In the genomic region with DNA sequence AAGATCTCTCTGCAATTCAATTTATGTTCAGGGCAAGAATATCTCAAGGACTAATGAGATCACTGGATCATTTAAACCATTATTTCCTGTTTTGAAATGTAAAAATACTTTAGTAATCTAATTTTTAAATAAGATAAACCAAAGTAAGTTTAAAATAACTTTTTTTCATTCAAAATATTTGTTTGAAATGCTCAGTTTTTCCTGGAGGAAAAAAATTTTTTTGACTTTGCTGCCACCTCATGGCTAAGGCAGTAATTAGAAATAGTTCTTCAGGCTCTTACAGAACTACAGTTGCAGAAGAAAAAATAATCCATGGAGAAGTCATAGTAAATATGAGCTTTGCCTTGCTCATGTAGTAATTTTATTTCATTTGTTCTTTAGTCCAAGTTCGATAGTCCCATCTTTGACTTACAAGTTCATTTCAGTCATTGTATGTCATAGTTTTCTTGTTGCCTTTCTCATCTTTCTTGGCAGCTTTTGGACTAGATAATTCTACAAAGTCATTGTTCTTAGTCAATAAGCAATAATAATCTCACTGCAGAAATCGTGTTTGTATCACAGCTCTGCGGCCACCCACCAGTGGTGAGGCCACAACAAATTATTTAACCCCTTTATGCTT, we compare ENCODE assay signal across 8 cellular contexts.
DNase-seq lines count a peak whose midpoint lies in the region; ATAC-seq, FAIRE-seq and TF ChIP-seq lines count a peak whose summit lies in the region.

No MANE protein-coding gene starts in this region.

- H3K9me3 Mint-ChIP-seq in CD8-positive, alpha-beta memory T cell: no peaks in the 10 kb centered on the region

- H3K27me3 ChIP-seq in CD8-positive, alpha-beta memory T cell (ENCODE audit: insufficient read depth, low read length, poor library complexity, severe bottlenecking): no peaks in the 10 kb centered on the region
- peaks cover 3% of the 10 kb centered on the region for H3K27me3 ChIP-seq in fibroblast of lung (ENCODE audit: control insufficient read depth, insufficient read depth, low read length)

- ATAC-seq in HG03442 (IDR thresholded peaks at IDR 0.05; ENCODE audit: unreplicated experiment): no peak

- H3K4me1 ChIP-seq in CD8-positive, alpha-beta memory T cell (ENCODE audit: insufficient read depth, low read length): peaks cover 7% of the 10 kb centered on the region
- no peaks in the 10 kb centered on the region for H3K4me1 ChIP-seq in fibroblast of lung (ENCODE audit: control insufficient read depth, extremely low read depth, insufficient read depth, low read length)

- H3K4me3 Mint-ChIP-seq in CD8-positive, alpha-beta memory T cell: peak overlapping the region in 2 of 7 donors; percentile 27 to 47

- H3K27me3 Mint-ChIP-seq in CD8-positive, alpha-beta memory T cell: peaks cover 0 to 2% of the 10 kb centered on the region in 2 donors

- no peaks in the 10 kb centered on the region for H3K79me2 ChIP-seq in fibroblast of lung (ENCODE audit: control insufficient read depth, insufficient read depth, low read length)

- H3K9me3 ChIP-seq in CD8-positive, alpha-beta memory T cell (ENCODE audit: low read length): no peaks in the 10 kb centered on the region
- no peaks in the 10 kb centered on the region for H3K9me3 ChIP-seq in fibroblast of lung (ENCODE audit: control insufficient read depth, insufficient read depth, low read depth, low read length)

- H3K4me2 ChIP-seq in fibroblast of lung (ENCODE audit: extremely low read depth, insufficient read depth, low read length): no peak overlapping the region

- H3K36me3 Mint-ChIP-seq in CD8-positive, alpha-beta memory T cell: no peaks in the 10 kb centered on the region

- TF ChIP-seq CTCF in GM20000 (IDR thresholded peaks at IDR 0.05; ENCODE audit: extremely low read depth, missing control alignments): peak; percentile 8
- TF ChIP-seq CTCF in fibroblast of lung (conservative IDR thresholded peaks at IDR 0.05 in 1 of 2, IDR thresholded peaks at IDR 0.05 in 1 of 2; ENCODE audit: low read depth in 1 of 2, low read length in 2 of 2): peak; percentile 38 to 57

- no peak overlapping the region for H3K4me3 ChIP-seq in CD8-positive, alpha-beta memory T cell (ENCODE audit: low read length)
- H3K4me3 ChIP-seq in fibroblast of lung (replicated peaks in 1 of 4; ENCODE audit: control extremely low read depth in 1 of 4, insufficient read depth in 1 of 4, low read depth in 3 of 4, low read length in 4 of 4): no peak overlapping the region

- H3K36me3 ChIP-seq in CD8-positive, alpha-beta memory T cell (ENCODE audit: insufficient read depth, low read length): no peaks in the 10 kb centered on the region
- H3K36me3 ChIP-seq in fibroblast of lung (ENCODE audit: control insufficient read depth, insufficient read depth, low read length): no peaks in the 10 kb centered on the region

- no peak for DNase-seq in CD8-positive, alpha-beta memory T cell
- DNase-seq in GM20000 (ENCODE audit: low spot score) (no peak), RCC 7860 (ENCODE audit: low spot score) (peak; percentile 19), fibroblast of lung (ENCODE audit: low read depth in 2 of 2) (peak; percentile 15 to 54), smooth muscle cell of the brain vasculature (ENCODE audit: low read depth, low spot score) (peak; percentile 7), NCI-H2171 treated with DMSO at 0.1 percent for 48 hours (lab: John Stamatoyannopoulos, UW) (no peak)
- DNase-seq in activated naive CD4-positive, alpha-beta T cell treated with Interleukin-2 at 50 U/mL for 16 hours: no peak

- no peak overlapping the region for H2AFZ ChIP-seq in fibroblast of lung (ENCODE audit: low read length)

- H4K20me1 ChIP-seq in fibroblast of lung (ENCODE audit: control insufficient read depth, extremely low read depth, insufficient read depth, low read length): no peaks in the 10 kb centered on the region

- FAIRE-seq in RCC 7860 (lab: Jason Lieb, UNC): peak; percentile 87

- peaks cover 0 to 24% (median 24%) of the 10 kb centered on the region in 3 donors for H3K4me1 Mint-ChIP-seq in CD8-positive, alpha-beta memory T cell

- H3K9ac ChIP-seq in fibroblast of lung (ENCODE audit: insufficient read depth, low read length): no peak overlapping the region

- H3K27ac Mint-ChIP-seq in CD8-positive, alpha-beta memory T cell: peak overlapping the region in 5 of 8 donors; percentile 24 to 88 (median 64)

- CTCF ChIA-PET in CD8-positive, alpha-beta memory T cell (lab: Charles Lee): interaction anchor here (0.6 to 2.5 kb wide), 5 partner anchors 9 to 360 kb away, joined by 3 to 11 read pairs (median 3); no protein-coding TSS in a partner anchor

- no peak overlapping the region for H3K27ac ChIP-seq in CD8-positive, alpha-beta memory T cell (ENCODE audit: low read depth, low read length)
- no peak overlapping the region for H3K27ac ChIP-seq in fibroblast of lung (ENCODE audit: insufficient read depth, low read length)

- POLR2A ChIA-PET in CD8-positive, alpha-beta memory T cell (lab: Charles Lee): no interaction called here

Comparison
In these comparisons a context has a peak if more than half of its experiments do, and no peak if none do; other contexts are left out.
1. DNase-seq: peak in RCC 7860 (single experiment), fibroblast of lung (2 of 2) and smooth muscle cell of the brain vasculature (single experiment); none in CD8-positive, alpha-beta memory T cell (0 of 5), GM20000 (single experiment), activated naive CD4-positive, alpha-beta T cell treated with Interleukin-2 at 50 U/mL for 16 hours (single experiment) and NCI-H2171 treated with DMSO at 0.1 percent for 48 hours (single experiment).